Comparison of ENCODE assay signal across 26 cellular contexts in the genomic region with DNA sequence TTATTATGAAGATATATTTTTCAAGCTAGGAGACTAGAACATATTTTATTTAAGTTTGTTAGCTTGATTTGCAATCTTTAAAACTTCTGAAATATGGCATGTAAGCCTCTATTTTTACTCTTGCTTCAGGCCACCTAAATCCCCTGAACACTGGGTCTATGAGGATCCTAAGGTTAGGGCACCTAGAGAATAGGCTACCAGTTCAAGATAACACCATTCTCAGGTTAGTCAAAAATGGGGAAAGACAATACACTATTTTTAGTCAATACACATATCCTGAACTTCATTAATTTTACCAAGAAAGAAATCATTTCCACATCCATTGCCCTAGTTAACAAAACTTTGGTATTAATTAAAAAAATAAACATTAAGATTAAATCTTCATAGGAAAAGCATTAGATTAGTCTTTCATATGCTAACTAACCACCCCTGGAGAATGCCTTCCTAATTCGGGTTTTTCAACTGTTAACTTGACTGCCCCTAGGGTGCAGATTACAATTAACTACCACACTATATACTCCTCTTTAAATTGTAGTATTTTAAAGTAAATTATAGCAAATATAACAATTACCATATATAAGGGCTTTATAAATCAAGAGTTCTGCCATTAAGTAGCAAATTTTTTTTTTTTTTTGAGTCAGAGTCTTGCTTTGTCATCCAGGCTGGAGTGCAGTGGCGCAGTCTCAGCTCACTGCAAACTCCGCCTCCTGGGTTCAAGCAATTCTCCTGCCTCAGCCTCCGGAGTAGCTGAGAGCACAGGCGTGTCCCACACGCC.
"Had no signal": no experiment of that assay in that cellular context is flagged by ENCODE, and none has a peak within 500 bp of the region (broad histone marks: within the 10 kb centered on the region; RNA-seq: fewer than 3 reads in every experiment).

No MANE protein-coding gene starts in this region.

- H3K9me3 ChIP-seq: esophagus muscularis mucosa, heart right ventricle, left lung, lower lobe of right lung, neutrophil, right lobe of liver, thyroid gland, upper lobe of left lung, vagina had no signal

- H3K27me3 ChIP-seq: brain microvascular endothelial cell, esophagus muscularis mucosa, foreskin keratinocyte, left lung, right lobe of liver, upper lobe of left lung, vagina had no signal

- H3K27ac Mint-ChIP-seq: endodermal cell; natural killer cell; stimulated activated naive CD8-positive, alpha-beta T cell treated with anti-CD3 and anti-CD28 coated beads, Interleukin-15, Interleukin-2, amounts not matched to agents 100 ng/mL and 50 ng/mL, for 24 hours had no signal

- H3K4me3 ChIP-seq: esophagus muscularis mucosa, heart right ventricle, left lung, lower lobe of right lung, right lobe of liver, thyroid gland, upper lobe of left lung, vagina had no signal

- ATAC-seq: heart right ventricle, left lung, lower lobe of right lung, natural killer cell, right lobe of liver, SK-N-SH treated with all-trans-retinoic acid at 6 μM for 48 hours had no signal

- H3K4me1 Mint-ChIP-seq: endodermal cell, natural killer cell had no signal

- H3K4me1 ChIP-seq: foreskin keratinocyte, heart right ventricle, left lung, lower lobe of right lung, right lobe of liver, thyroid gland, upper lobe of left lung, vagina had no signal

- FAIRE-seq: astrocyte, islet of Langerhans had no signal

- H3K36me3 Mint-ChIP-seq: natural killer cell had no signal

- H3K36me3 ChIP-seq: brain microvascular endothelial cell, esophagus muscularis mucosa, heart right ventricle, left lung, lower lobe of right lung, neutrophil, right lobe of liver, thyroid gland, upper lobe of left lung, vagina had no signal

- H3K9me3 Mint-ChIP-seq: endodermal cell; natural killer cell; stimulated activated naive CD8-positive, alpha-beta T cell treated with anti-CD3 and anti-CD28 coated beads, Interleukin-15, Interleukin-2, amounts not matched to agents 100 ng/mL and 50 ng/mL, for 24 hours had no signal

- DNase-seq: activated CD4-positive, alpha-beta T cell treated with anti-CD3 and anti-CD28 coated beads for 1 hour; activated CD4-positive, alpha-beta T cell treated with anti-CD3 and anti-CD28 coated beads, Interleukin-2, amount 50 U/mL, for 1 hour; activated CD8-positive, alpha-beta memory T cell treated with anti-CD3 and anti-CD28 coated beads for 24 hours; activated naive CD4-positive, alpha-beta T cell treated with Interleukin-2 at 50 U/mL for 16 hours; activated T-cell treated with anti-CD3 and anti-CD28 coated beads, Interleukin-2, amount 50 U/mL, for 1 hour; amniotic stem cell; brain microvascular endothelial cell; foreskin keratinocyte; heart right ventricle; lower lobe of right lung; mesenchymal stem cell; natural killer cell; right lobe of liver; stimulated activated CD4-positive, alpha-beta T cell treated with anti-CD3 and anti-CD28 coated beads, Interleukin-12 subunit alpha, Interleukin-12 subunit beta, amount 100 ng/mL, for 4 hours; stimulated activated CD4-positive, alpha-beta T cell treated with anti-CD3 and anti-CD28 coated beads, Interleukin-4, amount 100 ng/mL, for 1 hour; thyroid gland; upper lobe of left lung had no signal

- H3K4me3 Mint-ChIP-seq: endodermal cell; natural killer cell; stimulated activated naive CD8-positive, alpha-beta T cell treated with anti-CD3 and anti-CD28 coated beads, Interleukin-15, Interleukin-2, amounts not matched to agents 100 ng/mL and 50 ng/mL, for 24 hours had no signal

- H3K27ac ChIP-seq: brain microvascular endothelial cell, foreskin keratinocyte, heart right ventricle, left lung, lower lobe of right lung, neutrophil, right lobe of liver, thyroid gland, upper lobe of left lung, vagina had no signal
